Comparison of ENCODE assay signal across 1 cellular context in genomic region chr2:200888719-200889625, GRCh38.
TF ChIP-seq lines count a peak whose summit lies in the region.

TSS of gene NIF3L1 (plus strand) at chr2:200889371. CDS start at chr2:200891944, 2,573 bp downstream.
TSS of gene PPIL3 (minus strand) at chr2:200889077. CDS start at chr2:200887615, 1,462 bp downstream.

TF ChIP-seq in GM12878, 131 proteins besides CTCF, POLR2A, EP300 and RAD21 (continued from another document and continues in another):
- TF ChIP-seq CUX1 (IDR thresholded peaks at IDR 0.05; ENCODE audit: insufficient replicate concordance, low read depth, low read length) (no peak), ZBTB4 (CRISPR knock-in tag; IDR thresholded peaks at IDR 0.05) (no peak), ZNF622 (IDR thresholded peaks at IDR 0.05) (no peak), NFIC (IDR thresholded peaks at IDR 0.05; ENCODE audit: low read depth, low read length) (peak; percentile 61), STAT1 (conservative IDR thresholded peaks at IDR 0.05) (0 out of 2 replicates have a peak, but pooled peaks have one; percentile 52), NFYA (IDR thresholded peaks at IDR 0.05; ENCODE audit: borderline replicate concordance, low read depth, low read length) (no peak), MTA3 (IDR thresholded peaks at IDR 0.05; ENCODE audit: borderline replicate concordance, low read length) (no peak; the same call in 1 of the 2 replicates), NBN (IDR thresholded peaks at IDR 0.05) (peak; percentile 98), ASH2L (IDR thresholded peaks at IDR 0.05; ENCODE audit: borderline replicate concordance, low read depth) (0 out of 2 replicates have a peak, but pooled peaks have one; percentile 51), E2F4 (IDR thresholded peaks at IDR 0.05; ENCODE audit: low read depth, low read length) (peak; percentile 87), FOXM1 (IDR thresholded peaks at IDR 0.05; ENCODE audit: low read depth, low read length) (no peak), CREM (IDR thresholded peaks at IDR 0.05; ENCODE audit: low read depth) (peak; percentile 97), STAT3 (IDR thresholded peaks at IDR 0.05; ENCODE audit: low read depth, low read length) (no peak), SPI1 (IDR thresholded peaks at IDR 0.05; ENCODE audit: borderline replicate concordance, insufficient read depth, low read depth, low read length) (peak; percentile 48; the same call in 1 of the 2 replicates), RAD51 (IDR thresholded peaks at IDR 0.05) (0 out of 2 replicates have a peak, but pooled peaks have one; percentile 40), HSF1 (IDR thresholded peaks at IDR 0.05; ENCODE audit: low read depth, low read length) (no peak), IKZF1 (conservative IDR thresholded peaks at IDR 0.05) (peak; percentile 86), BACH1 (IDR thresholded peaks at IDR 0.05; ENCODE audit: borderline replicate concordance) (peak; percentile 46; the same call in 1 of the 2 replicates), FOS (IDR thresholded peaks at IDR 0.05; ENCODE audit: borderline replicate concordance, extremely low read depth, insufficient read length) (no peak), TCF12 (IDR thresholded peaks at IDR 0.05; ENCODE audit: low read depth, low read length) (peak; percentile 75; the same call in 1 of the 2 replicates), KDM1A (IDR thresholded peaks at IDR 0.05; ENCODE audit: borderline replicate concordance) (no peak), SREBF2 (IDR thresholded peaks at IDR 0.05; ENCODE audit: low read length) (peak; percentile 65), SMAD5 (IDR thresholded peaks at IDR 0.05; ENCODE audit: low read depth) (no peak; the same call in none of the 2 replicates), RBBP5 (conservative IDR thresholded peaks at IDR 0.05) (no peak), MAX (IDR thresholded peaks at IDR 0.05; ENCODE audit: low read depth, low read length) (no peak; the same call in 1 of the 2 replicates), YBX1 (IDR thresholded peaks at IDR 0.05) (no peak)
- TF ChIP-seq, protein P1, sequence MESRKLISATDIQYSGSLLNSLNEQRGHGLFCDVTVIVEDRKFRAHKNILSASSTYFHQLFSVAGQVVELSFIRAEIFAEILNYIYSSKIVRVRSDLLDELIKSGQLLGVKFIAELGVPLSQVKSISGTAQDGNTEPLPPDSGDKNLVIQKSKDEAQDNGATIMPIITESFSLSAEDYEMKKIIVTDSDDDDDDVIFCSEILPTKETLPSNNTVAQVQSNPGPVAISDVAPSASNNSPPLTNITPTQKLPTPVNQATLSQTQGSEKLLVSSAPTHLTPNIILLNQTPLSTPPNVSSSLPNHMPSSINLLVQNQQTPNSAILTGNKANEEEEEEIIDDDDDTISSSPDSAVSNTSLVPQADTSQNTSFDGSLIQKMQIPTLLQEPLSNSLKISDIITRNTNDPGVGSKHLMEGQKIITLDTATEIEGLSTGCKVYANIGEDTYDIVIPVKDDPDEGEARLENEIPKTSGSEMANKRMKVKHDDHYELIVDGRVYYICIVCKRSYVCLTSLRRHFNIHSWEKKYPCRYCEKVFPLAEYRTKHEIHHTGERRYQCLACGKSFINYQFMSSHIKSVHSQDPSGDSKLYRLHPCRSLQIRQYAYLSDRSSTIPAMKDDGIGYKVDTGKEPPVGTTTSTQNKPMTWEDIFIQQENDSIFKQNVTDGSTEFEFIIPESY (IDR thresholded peaks at IDR 0.05) = no peak
- TF ChIP-seq, protein P2, sequence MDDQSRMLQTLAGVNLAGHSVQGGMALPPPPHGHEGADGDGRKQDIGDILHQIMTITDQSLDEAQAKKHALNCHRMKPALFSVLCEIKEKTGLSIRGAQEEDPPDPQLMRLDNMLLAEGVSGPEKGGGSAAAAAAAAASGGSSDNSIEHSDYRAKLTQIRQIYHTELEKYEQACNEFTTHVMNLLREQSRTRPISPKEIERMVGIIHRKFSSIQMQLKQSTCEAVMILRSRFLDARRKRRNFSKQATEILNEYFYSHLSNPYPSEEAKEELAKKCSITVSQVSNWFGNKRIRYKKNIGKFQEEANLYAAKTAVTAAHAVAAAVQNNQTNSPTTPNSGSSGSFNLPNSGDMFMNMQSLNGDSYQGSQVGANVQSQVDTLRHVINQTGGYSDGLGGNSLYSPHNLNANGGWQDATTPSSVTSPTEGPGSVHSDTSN (IDR thresholded peaks at IDR 0.05; ENCODE audit: insufficient replicate concordance, low read depth, low read length) = no peak
- TF ChIP-seq, protein P3, sequence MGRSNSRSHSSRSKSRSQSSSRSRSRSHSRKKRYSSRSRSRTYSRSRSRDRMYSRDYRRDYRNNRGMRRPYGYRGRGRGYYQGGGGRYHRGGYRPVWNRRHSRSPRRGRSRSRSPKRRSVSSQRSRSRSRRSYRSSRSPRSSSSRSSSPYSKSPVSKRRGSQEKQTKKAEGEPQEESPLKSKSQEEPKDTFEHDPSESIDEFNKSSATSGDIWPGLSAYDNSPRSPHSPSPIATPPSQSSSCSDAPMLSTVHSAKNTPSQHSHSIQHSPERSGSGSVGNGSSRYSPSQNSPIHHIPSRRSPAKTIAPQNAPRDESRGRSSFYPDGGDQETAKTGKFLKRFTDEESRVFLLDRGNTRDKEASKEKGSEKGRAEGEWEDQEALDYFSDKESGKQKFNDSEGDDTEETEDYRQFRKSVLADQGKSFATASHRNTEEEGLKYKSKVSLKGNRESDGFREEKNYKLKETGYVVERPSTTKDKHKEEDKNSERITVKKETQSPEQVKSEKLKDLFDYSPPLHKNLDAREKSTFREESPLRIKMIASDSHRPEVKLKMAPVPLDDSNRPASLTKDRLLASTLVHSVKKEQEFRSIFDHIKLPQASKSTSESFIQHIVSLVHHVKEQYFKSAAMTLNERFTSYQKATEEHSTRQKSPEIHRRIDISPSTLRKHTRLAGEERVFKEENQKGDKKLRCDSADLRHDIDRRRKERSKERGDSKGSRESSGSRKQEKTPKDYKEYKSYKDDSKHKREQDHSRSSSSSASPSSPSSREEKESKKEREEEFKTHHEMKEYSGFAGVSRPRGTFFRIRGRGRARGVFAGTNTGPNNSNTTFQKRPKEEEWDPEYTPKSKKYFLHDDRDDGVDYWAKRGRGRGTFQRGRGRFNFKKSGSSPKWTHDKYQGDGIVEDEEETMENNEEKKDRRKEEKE (IDR thresholded peaks at IDR 0.05) = no peak
- TF ChIP-seq, protein P4, sequence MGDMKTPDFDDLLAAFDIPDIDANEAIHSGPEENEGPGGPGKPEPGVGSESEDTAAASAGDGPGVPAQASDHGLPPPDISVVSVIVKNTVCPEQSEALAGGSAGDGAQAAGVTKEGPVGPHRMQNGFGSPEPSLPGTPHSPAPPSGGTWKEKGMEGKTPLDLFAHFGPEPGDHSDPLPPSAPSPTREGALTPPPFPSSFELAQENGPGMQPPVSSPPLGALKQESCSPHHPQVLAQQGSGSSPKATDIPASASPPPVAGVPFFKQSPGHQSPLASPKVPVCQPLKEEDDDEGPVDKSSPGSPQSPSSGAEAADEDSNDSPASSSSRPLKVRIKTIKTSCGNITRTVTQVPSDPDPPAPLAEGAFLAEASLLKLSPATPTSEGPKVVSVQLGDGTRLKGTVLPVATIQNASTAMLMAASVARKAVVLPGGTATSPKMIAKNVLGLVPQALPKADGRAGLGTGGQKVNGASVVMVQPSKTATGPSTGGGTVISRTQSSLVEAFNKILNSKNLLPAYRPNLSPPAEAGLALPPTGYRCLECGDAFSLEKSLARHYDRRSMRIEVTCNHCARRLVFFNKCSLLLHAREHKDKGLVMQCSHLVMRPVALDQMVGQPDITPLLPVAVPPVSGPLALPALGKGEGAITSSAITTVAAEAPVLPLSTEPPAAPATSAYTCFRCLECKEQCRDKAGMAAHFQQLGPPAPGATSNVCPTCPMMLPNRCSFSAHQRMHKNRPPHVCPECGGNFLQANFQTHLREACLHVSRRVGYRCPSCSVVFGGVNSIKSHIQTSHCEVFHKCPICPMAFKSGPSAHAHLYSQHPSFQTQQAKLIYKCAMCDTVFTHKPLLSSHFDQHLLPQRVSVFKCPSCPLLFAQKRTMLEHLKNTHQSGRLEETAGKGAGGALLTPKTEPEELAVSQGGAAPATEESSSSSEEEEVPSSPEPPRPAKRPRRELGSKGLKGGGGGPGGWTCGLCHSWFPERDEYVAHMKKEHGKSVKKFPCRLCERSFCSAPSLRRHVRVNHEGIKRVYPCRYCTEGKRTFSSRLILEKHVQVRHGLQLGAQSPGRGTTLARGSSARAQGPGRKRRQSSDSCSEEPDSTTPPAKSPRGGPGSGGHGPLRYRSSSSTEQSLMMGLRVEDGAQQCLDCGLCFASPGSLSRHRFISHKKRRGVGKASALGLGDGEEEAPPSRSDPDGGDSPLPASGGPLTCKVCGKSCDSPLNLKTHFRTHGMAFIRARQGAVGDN (IDR thresholded peaks at IDR 0.05) = no peak; the same call in none of the 2 replicates
- TF ChIP-seq, protein P5, sequence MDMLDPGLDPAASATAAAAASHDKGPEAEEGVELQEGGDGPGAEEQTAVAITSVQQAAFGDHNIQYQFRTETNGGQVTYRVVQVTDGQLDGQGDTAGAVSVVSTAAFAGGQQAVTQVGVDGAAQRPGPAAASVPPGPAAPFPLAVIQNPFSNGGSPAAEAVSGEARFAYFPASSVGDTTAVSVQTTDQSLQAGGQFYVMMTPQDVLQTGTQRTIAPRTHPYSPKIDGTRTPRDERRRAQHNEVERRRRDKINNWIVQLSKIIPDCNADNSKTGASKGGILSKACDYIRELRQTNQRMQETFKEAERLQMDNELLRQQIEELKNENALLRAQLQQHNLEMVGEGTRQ (IDR thresholded peaks at IDR 0.05; ENCODE audit: borderline replicate concordance, low read depth, low read length) = no peak
